Comparison of ENCODE assay signal across 11 cellular contexts in genomic region chr10:5585517-5586222, GRCh38.
DNase-seq lines count a peak whose midpoint lies in the region; ATAC-seq and TF ChIP-seq lines count a peak whose summit lies in the region.
"Had no signal": no experiment of that assay in that cellular context is flagged by ENCODE, and none has a peak within 500 bp of the region (broad histone marks: within the 10 kb centered on the region; RNA-seq: fewer than 3 reads in every experiment).

No MANE protein-coding gene starts in this region.

- H3K4me3 ChIP-seq in esophagus squamous epithelium (no peak overlapping the region), suprapubic skin (no peak overlapping the region)
- H3K4me3 ChIP-seq: left ventricle myocardium inferior, psoas muscle had no signal

- H3K4me1 ChIP-seq in esophagus squamous epithelium, result peaks cover 23 to 83% (median 42%) of the 10 kb centered on the region in 3 donors
- H3K4me1 ChIP-seq in suprapubic skin, result peaks cover 42% of the 10 kb centered on the region

- H3K27me3 ChIP-seq in esophagus squamous epithelium (peaks cover 0 to 9% (median 0%) of the 10 kb centered on the region in 4 donors), suprapubic skin (no peaks in the 10 kb centered on the region)

- TF ChIP-seq EP300 in suprapubic skin (IDR thresholded peaks at IDR 0.05), result no peak

- intact Hi-C loops in esophagus squamous epithelium (cut with DNase I), result no loop called here

- H3K27ac ChIP-seq in esophagus squamous epithelium (peak overlapping the region; percentile 65 to 82 (median 78)), suprapubic skin (peak overlapping the region; percentile 62)
- H3K27ac ChIP-seq: left ventricle myocardium inferior, psoas muscle had no signal

- WGBS in esophagus squamous epithelium, 2 donors, result 51 to 55% methylated on average over 7 of the region's 7 CpGs
- WGBS in suprapubic skin, result 78% methylated on average over 7 of the region's 7 CpGs

- H3K36me3 ChIP-seq in esophagus squamous epithelium (no peaks in the 10 kb centered on the region), suprapubic skin (no peaks in the 10 kb centered on the region)
- H3K36me3 ChIP-seq: left ventricle myocardium inferior had no signal

- no peak for TF ChIP-seq CTCF in esophagus squamous epithelium (IDR thresholded peaks at IDR 0.05)
- TF ChIP-seq CTCF in suprapubic skin (IDR thresholded peaks at IDR 0.05), result no peak

- peak; percentile 13 for DNase-seq in NCI-H1436 (lab: John Stamatoyannopoulos, UW)
- no peak for DNase-seq in NCI-H1436 treated with DMSO at 0.1 percent for 48 hours (lab: John Stamatoyannopoulos, UW)
- peak; percentile 53 for DNase-seq in NCI-H748 treated with DMSO at 0.1 percent for 48 hours (lab: John Stamatoyannopoulos, UW)
- DNase-seq in esophagus squamous epithelium (lab: John Stamatoyannopoulos, UW), result no peak
- DNase-seq in suprapubic skin (ENCODE audit: low spot score in 2 of 2), result no peak
- no peak for DNase-seq in D341Med (ENCODE audit: low spot score)
- no peak for DNase-seq in NAMALWA (ENCODE audit: low spot score)
- DNase-seq: activated T-cell treated with anti-CD3 and anti-CD28 coated beads, Interleukin-2, amount 50 U/mL, for 72 hours; left ventricle myocardium inferior; psoas muscle had no signal

- H3K9me3 ChIP-seq in esophagus squamous epithelium (no peaks in the 10 kb centered on the region), suprapubic skin (no peaks in the 10 kb centered on the region)
- H3K9me3 ChIP-seq: psoas muscle had no signal

- TF ChIP-seq POLR2A in esophagus squamous epithelium (IDR thresholded peaks at IDR 0.05), result no peak
- no peak for TF ChIP-seq POLR2A in suprapubic skin (IDR thresholded peaks at IDR 0.05)

- no peak for ATAC-seq in HG02588 (IDR thresholded peaks at IDR 0.05; ENCODE audit: unreplicated experiment)
- ATAC-seq: psoas muscle had no signal

Comparison
In these comparisons a context has a peak if more than half of its experiments do, and no peak if none do; other contexts are left out.
1. DNase-seq: peak in NCI-H1436 (single experiment) and NCI-H748 treated with DMSO at 0.1 percent for 48 hours (single experiment); none in NCI-H1436 treated with DMSO at 0.1 percent for 48 hours (single experiment), esophagus squamous epithelium (single experiment), suprapubic skin (0 of 2), D341Med (single experiment) and NAMALWA (single experiment).